1 cellular context compared by ENCODE assay signal in the genomic region with DNA sequence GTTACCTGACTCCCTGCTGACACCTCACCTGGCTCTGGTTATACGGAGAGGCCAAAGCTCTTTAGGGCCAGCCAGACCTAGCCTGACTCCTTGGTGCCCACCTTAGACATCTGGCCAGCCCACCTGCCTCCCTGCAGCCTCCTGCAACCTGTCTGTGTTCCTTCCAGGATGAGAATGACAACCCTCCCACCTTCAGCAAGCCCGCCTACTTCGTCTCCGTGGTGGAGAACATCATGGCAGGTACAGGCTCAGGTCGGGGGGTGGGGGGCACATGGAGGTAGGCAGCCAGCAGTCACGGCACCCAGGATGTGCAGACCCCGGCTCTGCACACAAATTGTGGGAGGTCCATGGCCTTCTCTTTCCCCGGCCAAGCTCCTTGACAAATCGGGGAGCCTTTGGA.
TF ChIP-seq lines count a peak whose summit lies in the region.

No MANE protein-coding gene starts in this region.

TF ChIP-seq in H1, 55 proteins besides CTCF, POLR2A, EP300 and RAD21:
- TF ChIP-seq CEBPB (IDR thresholded peaks at IDR 0.05; ENCODE audit: low read depth, low read length) = no peak
- no peak for TF ChIP-seq PHF8 (conservative IDR thresholded peaks at IDR 0.05; ENCODE audit: low read depth, low read length)
- TF ChIP-seq NANOG (IDR thresholded peaks at IDR 0.05; ENCODE audit: insufficient read depth, low read depth, low read length, poor library complexity, severe bottlenecking) = no peak
- no peak for TF ChIP-seq RNF2 (IDR thresholded peaks at IDR 0.05; ENCODE audit: borderline replicate concordance, low read depth, low read length, missing control alignments, poor library complexity, severe bottlenecking)
- TF ChIP-seq, protein P1, sequence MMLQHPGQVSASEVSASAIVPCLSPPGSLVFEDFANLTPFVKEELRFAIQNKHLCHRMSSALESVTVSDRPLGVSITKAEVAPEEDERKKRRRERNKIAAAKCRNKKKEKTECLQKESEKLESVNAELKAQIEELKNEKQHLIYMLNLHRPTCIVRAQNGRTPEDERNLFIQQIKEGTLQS (IDR thresholded peaks at IDR 0.05; ENCODE audit: insufficient read depth, low read depth, low read length) = no peak
- no peak for TF ChIP-seq SAP30 (IDR thresholded peaks at IDR 0.05; ENCODE audit: insufficient read depth, insufficient replicate concordance, low read length)
- TF ChIP-seq CTBP2 (IDR thresholded peaks at IDR 0.05; ENCODE audit: borderline replicate concordance, insufficient read depth, insufficient read length, low read length) = no peak
- TF ChIP-seq CHD2 (IDR thresholded peaks at IDR 0.05; ENCODE audit: low read length) = no peak
